In genomic region chr2:174012347-174013309, GRCh38 we compare ENCODE assay signal across 8 cellular contexts. TPM values are rescaled to one million over a fixed set of nuclear protein-coding genes. Genes with fewer than 3 reads are reported as not detected.
DNase-seq lines count a peak whose midpoint lies in the region; ATAC-seq and TF ChIP-seq lines count a peak whose summit lies in the region.

No MANE protein-coding gene starts in this region.

- no peaks in the 10 kb centered on the region for H3K27me3 ChIP-seq in ovary

- no peak overlapping the region for H3K27ac Mint-ChIP-seq in activated naive CD4-positive, alpha-beta T cell treated with anti-CD3 and anti-CD28 coated beads, Interleukin-2, amount 10 ng/mL, durations not matched to agents 7 days and 5 days

- H3K4me3 ChIP-seq in ovary, result peak overlapping the region; percentile 52

- WGBS in ovary, 3 donors, result 12 to 17% (median 16%) methylated on average over 50 to 56 of the region's 56 CpGs

- H3K36me3 ChIP-seq in ovary, result no peaks in the 10 kb centered on the region

- peaks cover 7% of the 10 kb centered on the region for H3K4me1 ChIP-seq in ovary (ENCODE audit: insufficient read depth)

- no peaks in the 10 kb centered on the region for H3K36me3 Mint-ChIP-seq in activated naive CD4-positive, alpha-beta T cell treated with anti-CD3 and anti-CD28 coated beads, Interleukin-2, amount 10 ng/mL, durations not matched to agents 7 days and 5 days

- H3K27me3 Mint-ChIP-seq in activated naive CD4-positive, alpha-beta T cell treated with anti-CD3 and anti-CD28 coated beads, Interleukin-2, amount 10 ng/mL, durations not matched to agents 7 days and 5 days, result peaks cover 37% of the 10 kb centered on the region

- ATAC-seq in HG02938 (IDR thresholded peaks at IDR 0.05; ENCODE audit: unreplicated experiment), result no peak

- CTCF ChIA-PET in activated naive CD4-positive, alpha-beta T cell treated with anti-CD3 and anti-CD28 coated beads, Interleukin-2, amount 10 ng/mL, durations not matched to agents 7 days and 5 days (lab: Charles Lee), result no interaction called here

- DNase-seq in C1 segment of cervical spinal cord (lab: John Stamatoyannopoulos, UW), result peak in 10 of 14 donors; percentile 33 to 78 (median 64)
- DNase-seq in M059J (ENCODE audit: low read depth), result peak; percentile 55
- peak; percentile 31 for DNase-seq in activated naive CD4-positive, alpha-beta T cell treated with anti-CD3 and anti-CD28 coated beads, Interleukin-2, amount 10 ng/mL, durations not matched to agents 7 days and 5 days
- DNase-seq in germinal center (ENCODE audit: low spot score), result peak; percentile 72
- peak; percentile 81 to 87 (median 81) for DNase-seq in ovary
- no peak for DNase-seq in NCI-H748 (lab: John Stamatoyannopoulos, UW; ENCODE audit: unreplicated experiment)
- no peak for DNase-seq in NCI-H187 treated with DMSO at 0.1 percent for 48 hours (lab: John Stamatoyannopoulos, UW)

- intact Hi-C loops in ovary (cut with DNase I), result loop anchor here in 3 of 4 donors (2.0 to 10.0 kb wide), 2 partner anchors 48 kb away; partner anchors contain the start of gene SP3 (in 3 of the 3)

- no peaks in the 10 kb centered on the region for H3K9me3 ChIP-seq in ovary

- H3K4me1 Mint-ChIP-seq in activated naive CD4-positive, alpha-beta T cell treated with anti-CD3 and anti-CD28 coated beads, Interleukin-2, amount 10 ng/mL, durations not matched to agents 7 days and 5 days, result peaks cover 3% of the 10 kb centered on the region

- peak overlapping the region; percentile 86 to 95 for H3K27ac ChIP-seq in ovary

- TF ChIP-seq POLR2A in ovary (IDR thresholded peaks at IDR 0.05), result peak; percentile 2

- no peaks in the 10 kb centered on the region for H3K9me3 Mint-ChIP-seq in activated naive CD4-positive, alpha-beta T cell treated with anti-CD3 and anti-CD28 coated beads, Interleukin-2, amount 10 ng/mL, durations not matched to agents 7 days and 5 days

- peak overlapping the region; percentile 27 for H3K4me3 Mint-ChIP-seq in activated naive CD4-positive, alpha-beta T cell treated with anti-CD3 and anti-CD28 coated beads, Interleukin-2, amount 10 ng/mL, durations not matched to agents 7 days and 5 days

- TF ChIP-seq CTCF in ovary (IDR thresholded peaks at IDR 0.05), result no peak

- TF ChIP-seq EP300 in ovary (IDR thresholded peaks at IDR 0.05), result no peak

RNA-seq across cellular contexts. Expression of gene SP3, which starts 47.5 kb away (rescaled TPM):
- 55.9 and 98.8 TPM in 2 replicates for total RNA-seq in M059J (2014; rRNA removed; shearing (Covaris generic))
- total RNA-seq in ovary, result 100 to 1,000 TPM in 3 of 7 donors, 10 to 100 TPM in 4; 71.1 to 131 (median 97.3) TPM
- 10 to 100 TPM; 35.4 to 42.0 TPM for polyA plus RNA-seq in ovary

Comparison
In these comparisons a context has a peak if more than half of its experiments do, and no peak if none do; other contexts are left out.
1. DNase-seq: peak in C1 segment of cervical spinal cord (10 of 14), M059J (single experiment), activated naive CD4-positive, alpha-beta T cell treated with anti-CD3 and anti-CD28 coated beads, Interleukin-2, amount 10 ng/mL, durations not matched to agents 7 days and 5 days (single experiment), germinal center (single experiment) and ovary (5 of 5); none in NCI-H748 (single experiment) and NCI-H187 treated with DMSO at 0.1 percent for 48 hours (single experiment).